Comparison of ENCODE assay signal across 12 cellular contexts in genomic region chr17:28968269-28968913, GRCh38. TPM values are rescaled to one million over a fixed set of nuclear protein-coding genes. Genes with fewer than 3 reads are reported as not detected.
DNase-seq lines count a peak whose midpoint lies in the region; ATAC-seq and TF ChIP-seq lines count a peak whose summit lies in the region.
"Had no signal": no experiment of that assay in that cellular context is flagged by ENCODE, and none has a peak within 500 bp of the region (broad histone marks: within the 10 kb centered on the region; RNA-seq: fewer than 3 reads in every experiment).

No MANE protein-coding gene starts in this region.

- H3K9me3 Mint-ChIP-seq in chondrocyte (ENCODE audit: low read depth), result no peaks in the 10 kb centered on the region
- no peaks in the 10 kb centered on the region for H3K9me3 Mint-ChIP-seq in stimulated activated naive B cell treated with anti-CD40 and anti-IgM and Interleukin-4, amounts not matched to agents 10 μg/mL and 1 μg/mL and 100 μg/mL, for 72 hours
- no peaks in the 10 kb centered on the region for H3K9me3 Mint-ChIP-seq in activated T-helper 1 cell treated with anti-CD3 and anti-CD28 coated beads, Interleukin-12 subunit alpha, Interleukin-12 subunit beta, Interleukin-2, Interleukin-4 antibody, amounts not matched to agents 30 ng/mL and 10 ng/mL and 1 ng/mL, durations not matched to agents 14 hours and 24 hours and 36 hours
- H3K9me3 Mint-ChIP-seq: activated naive CD4-positive, alpha-beta T cell treated with anti-CD3 and anti-CD28 coated beads, Interleukin-2, amount 10 ng/mL, durations not matched to agents 7 days and 5 days; central memory CD8-positive, alpha-beta T cell had no signal

- peak; percentile 55 for DNase-seq in Right ventricle myocardium superior
- DNase-seq in cardiac septum (ENCODE audit: low spot score), result no peak
- DNase-seq in chondrocyte (ENCODE audit: low spot score), result no peak
- peak; percentile 39 for DNase-seq in kidney tubule cell (ENCODE audit: low spot score)
- no peak for DNase-seq in stimulated activated naive CD4-positive, alpha-beta T cell treated with Interleukin-2 at 50 U/mL for 16 hours (lab: John Stamatoyannopoulos, UW)
- DNase-seq in stimulated activated naive B cell treated with anti-CD40 and anti-IgM and Interleukin-4, amounts not matched to agents 10 μg/mL and 1 μg/mL and 100 μg/mL, for 72 hours, result no peak
- no peak for DNase-seq in activated T-helper 1 cell treated with anti-CD3 and anti-CD28 coated beads, Interleukin-12 subunit alpha, Interleukin-12 subunit beta, Interleukin-2, Interleukin-4 antibody, amounts not matched to agents 30 ng/mL and 10 ng/mL and 1 ng/mL, durations not matched to agents 14 hours and 24 hours and 36 hours (ENCODE audit: low spot score)
- DNase-seq: activated naive CD4-positive, alpha-beta T cell treated with anti-CD3 and anti-CD28 coated beads, Interleukin-2, amount 10 ng/mL, durations not matched to agents 7 days and 5 days had no signal

- H3K27me3 Mint-ChIP-seq in chondrocyte (ENCODE audit: low read depth), result peaks cover 8% of the 10 kb centered on the region
- peaks cover 8 to 11% of the 10 kb centered on the region in 2 donors for H3K27me3 Mint-ChIP-seq in stimulated activated naive B cell treated with anti-CD40 and anti-IgM and Interleukin-4, amounts not matched to agents 10 μg/mL and 1 μg/mL and 100 μg/mL, for 72 hours
- peaks cover 10% of the 10 kb centered on the region for H3K27me3 Mint-ChIP-seq in activated T-helper 1 cell treated with anti-CD3 and anti-CD28 coated beads, Interleukin-12 subunit alpha, Interleukin-12 subunit beta, Interleukin-2, Interleukin-4 antibody, amounts not matched to agents 30 ng/mL and 10 ng/mL and 1 ng/mL, durations not matched to agents 14 hours and 24 hours and 36 hours (ENCODE audit: insufficient read depth)

- peak; percentile 56 for ATAC-seq in Right ventricle myocardium superior (ENCODE audit: poor library complexity)
- no peak for ATAC-seq in GM18520 (IDR thresholded peaks at IDR 0.05; ENCODE audit: unreplicated experiment)
- no peak for ATAC-seq in stimulated activated naive B cell treated with anti-CD40 and anti-IgM and Interleukin-4, amounts not matched to agents 10 μg/mL and 1 μg/mL and 100 μg/mL, for 72 hours (replicated peaks)

- no peaks in the 10 kb centered on the region for H3K36me3 Mint-ChIP-seq in chondrocyte (ENCODE audit: low read depth)
- H3K36me3 Mint-ChIP-seq in stimulated activated naive B cell treated with anti-CD40 and anti-IgM and Interleukin-4, amounts not matched to agents 10 μg/mL and 1 μg/mL and 100 μg/mL, for 72 hours, result no peaks in the 10 kb centered on the region
- H3K36me3 Mint-ChIP-seq in activated T-helper 1 cell treated with anti-CD3 and anti-CD28 coated beads, Interleukin-12 subunit alpha, Interleukin-12 subunit beta, Interleukin-2, Interleukin-4 antibody, amounts not matched to agents 30 ng/mL and 10 ng/mL and 1 ng/mL, durations not matched to agents 14 hours and 24 hours and 36 hours (ENCODE audit: low read depth), result no peaks in the 10 kb centered on the region
- H3K36me3 Mint-ChIP-seq: activated naive CD4-positive, alpha-beta T cell treated with anti-CD3 and anti-CD28 coated beads, Interleukin-2, amount 10 ng/mL, durations not matched to agents 7 days and 5 days had no signal

- no peak for TF ChIP-seq CTCF in chondrocyte (IDR thresholded peaks at IDR 0.05)

- intact Hi-C loops in Right ventricle myocardium superior (cut with DNase I), result loop anchor here (10.0 kb wide), 1 partner anchor 256 kb away; no protein-coding TSS in a partner anchor
- intact Hi-C loops in cardiac septum (cut with DNase I), result no loop called here
- intact Hi-C loops in activated T-helper 1 cell treated with anti-CD3 and anti-CD28 coated beads, Interleukin-12 subunit alpha, Interleukin-12 subunit beta, Interleukin-2, Interleukin-4 antibody, amounts not matched to agents 30 ng/mL and 10 ng/mL and 1 ng/mL, durations not matched to agents 14 hours and 24 hours and 36 hours (cut with micrococcal nuclease), result no loop called here

- no peak overlapping the region for H3K4me3 Mint-ChIP-seq in chondrocyte (ENCODE audit: unreplicated experiment)
- H3K4me3 Mint-ChIP-seq in stimulated activated naive B cell treated with anti-CD40 and anti-IgM and Interleukin-4, amounts not matched to agents 10 μg/mL and 1 μg/mL and 100 μg/mL, for 72 hours, result no peak overlapping the region
- no peak overlapping the region for H3K4me3 Mint-ChIP-seq in activated T-helper 1 cell treated with anti-CD3 and anti-CD28 coated beads, Interleukin-12 subunit alpha, Interleukin-12 subunit beta, Interleukin-2, Interleukin-4 antibody, amounts not matched to agents 30 ng/mL and 10 ng/mL and 1 ng/mL, durations not matched to agents 14 hours and 24 hours and 36 hours
- H3K4me3 Mint-ChIP-seq: activated naive CD4-positive, alpha-beta T cell treated with anti-CD3 and anti-CD28 coated beads, Interleukin-2, amount 10 ng/mL, durations not matched to agents 7 days and 5 days; central memory CD8-positive, alpha-beta T cell had no signal

- H3K27ac Mint-ChIP-seq in chondrocyte (ENCODE audit: unreplicated experiment), result peak overlapping the region; percentile 32
- H3K27ac Mint-ChIP-seq in stimulated activated naive B cell treated with anti-CD40 and anti-IgM and Interleukin-4, amounts not matched to agents 10 μg/mL and 1 μg/mL and 100 μg/mL, for 72 hours, result no peak overlapping the region
- no peak overlapping the region for H3K27ac Mint-ChIP-seq in activated T-helper 1 cell treated with anti-CD3 and anti-CD28 coated beads, Interleukin-12 subunit alpha, Interleukin-12 subunit beta, Interleukin-2, Interleukin-4 antibody, amounts not matched to agents 30 ng/mL and 10 ng/mL and 1 ng/mL, durations not matched to agents 14 hours and 24 hours and 36 hours
- H3K27ac Mint-ChIP-seq: activated naive CD4-positive, alpha-beta T cell treated with anti-CD3 and anti-CD28 coated beads, Interleukin-2, amount 10 ng/mL, durations not matched to agents 7 days and 5 days had no signal

- H3K4me1 Mint-ChIP-seq in chondrocyte (ENCODE audit: low read depth), result peaks cover 47% of the 10 kb centered on the region
- peaks cover 6 to 15% of the 10 kb centered on the region in 2 donors for H3K4me1 Mint-ChIP-seq in stimulated activated naive B cell treated with anti-CD40 and anti-IgM and Interleukin-4, amounts not matched to agents 10 μg/mL and 1 μg/mL and 100 μg/mL, for 72 hours
- H3K4me1 Mint-ChIP-seq in activated T-helper 1 cell treated with anti-CD3 and anti-CD28 coated beads, Interleukin-12 subunit alpha, Interleukin-12 subunit beta, Interleukin-2, Interleukin-4 antibody, amounts not matched to agents 30 ng/mL and 10 ng/mL and 1 ng/mL, durations not matched to agents 14 hours and 24 hours and 36 hours (ENCODE audit: low read depth), result no peaks in the 10 kb centered on the region
- H3K4me1 Mint-ChIP-seq: activated naive CD4-positive, alpha-beta T cell treated with anti-CD3 and anti-CD28 coated beads, Interleukin-2, amount 10 ng/mL, durations not matched to agents 7 days and 5 days had no signal

RNA-seq across cellular contexts. Expression of gene PHF12, which starts 17.1 kb away (rescaled TPM):
- 14.8 TPM for total RNA-seq in Right ventricle myocardium superior
- 20.4 TPM for total RNA-seq in cardiac septum
- total RNA-seq in chondrocyte, result 30.2 to 49.2 TPM (median 33.6 TPM) in 3 replicates
- total RNA-seq in activated T-helper 1 cell treated with anti-CD3 and anti-CD28 coated beads, Interleukin-12 subunit alpha, Interleukin-12 subunit beta, Interleukin-2, Interleukin-4 antibody, amounts not matched to agents 30 ng/mL and 10 ng/mL and 1 ng/mL, durations not matched to agents 14 hours and 24 hours and 36 hours, result 58.4 and 64.9 TPM in 2 replicates

RNA-seq across cellular contexts. Expression of gene SEZ6, which starts 37.4 kb away (rescaled TPM):
- total RNA-seq in Right ventricle myocardium superior (not detected), cardiac septum (not detected), chondrocyte (0.35 to 0.46 TPM in 2 of 3 replicates, not detected in the other)
- total RNA-seq in activated T-helper 1 cell treated with anti-CD3 and anti-CD28 coated beads, Interleukin-12 subunit alpha, Interleukin-12 subunit beta, Interleukin-2, Interleukin-4 antibody, amounts not matched to agents 30 ng/mL and 10 ng/mL and 1 ng/mL, durations not matched to agents 14 hours and 24 hours and 36 hours, result not detected in 2 replicates
- total RNA-seq: epithelial cell of proximal tubule, lower lobe of right lung had no signal

Comparison
In these comparisons a context has a peak if more than half of its experiments do, and no peak if none do; other contexts are left out.
1. DNase-seq: peak in Right ventricle myocardium superior (single experiment) and kidney tubule cell (single experiment); none in cardiac septum (single experiment), chondrocyte (single experiment), stimulated activated naive CD4-positive, alpha-beta T cell treated with Interleukin-2 at 50 U/mL for 16 hours (single experiment), stimulated activated naive B cell treated with anti-CD40 and anti-IgM and Interleukin-4, amounts not matched to agents 10 μg/mL and 1 μg/mL and 100 μg/mL, for 72 hours (single experiment) and activated T-helper 1 cell treated with anti-CD3 and anti-CD28 coated beads, Interleukin-12 subunit alpha, Interleukin-12 subunit beta, Interleukin-2, Interleukin-4 antibody, amounts not matched to agents 30 ng/mL and 10 ng/mL and 1 ng/mL, durations not matched to agents 14 hours and 24 hours and 36 hours (single experiment).